9 cellular contexts compared by ENCODE assay signal in genomic region chr10:45418417-45418858, GRCh38. TPM values are rescaled to one million over a fixed set of nuclear protein-coding genes. Genes with fewer than 3 reads are reported as not detected.
DNase-seq lines count a peak whose midpoint lies in the region; ATAC-seq and TF ChIP-seq lines count a peak whose summit lies in the region.
"Had no signal": no experiment of that assay in that cellular context is flagged by ENCODE, and none has a peak within 500 bp of the region (broad histone marks: within the 10 kb centered on the region; RNA-seq: fewer than 3 reads in every experiment).

No MANE protein-coding gene starts in this region.

- H3K27me3 ChIP-seq in upper lobe of left lung, result no peaks in the 10 kb centered on the region
- H3K27me3 ChIP-seq: ovary had no signal

- H3K36me3 Mint-ChIP-seq in activated naive CD4-positive, alpha-beta T cell treated with anti-CD3 and anti-CD28 coated beads for 36 hours (ENCODE audit: low read depth), result no peaks in the 10 kb centered on the region
- peaks cover 22% of the 10 kb centered on the region for H3K36me3 Mint-ChIP-seq in memory B cell

- TF ChIP-seq EP300 in upper lobe of left lung (IDR thresholded peaks at IDR 0.05), result no peak

- no peaks in the 10 kb centered on the region for H3K9me3 Mint-ChIP-seq in activated naive CD4-positive, alpha-beta T cell treated with anti-CD3 and anti-CD28 coated beads for 36 hours
- peaks cover 2% of the 10 kb centered on the region for H3K9me3 Mint-ChIP-seq in memory B cell

- H3K4me1 Mint-ChIP-seq in activated naive CD4-positive, alpha-beta T cell treated with anti-CD3 and anti-CD28 coated beads for 36 hours (ENCODE audit: low read depth), result peaks cover 36% of the 10 kb centered on the region
- peaks cover 53% of the 10 kb centered on the region for H3K4me1 Mint-ChIP-seq in memory B cell

- TF ChIP-seq POLR2A in upper lobe of left lung (IDR thresholded peaks at IDR 0.05), result no peak

- no peaks in the 10 kb centered on the region for H3K36me3 ChIP-seq in upper lobe of left lung
- H3K36me3 ChIP-seq: ovary had no signal

- intact Hi-C loops in activated naive CD4-positive, alpha-beta T cell treated with anti-CD3 and anti-CD28 coated beads for 36 hours (cut with micrococcal nuclease), result loop anchor here (5.0 to 10.0 kb wide), 3 partner anchors 46 to 414 kb away; partner anchors contain the start of genes ALOX5 and ZNF22
- intact Hi-C loops in sciatic nerve (cut with DNase I), result no loop called here

- ATAC-seq in memory B cell (ENCODE audit: low read depth) (peak; percentile 1), upper lobe of left lung (ENCODE audit: low FRiP score in 2 of 2) (peak in 1 of 2 donors; percentile 11), sciatic nerve (no peak)
- ATAC-seq in activated CD4-positive, CD25-positive, alpha-beta regulatory T cell treated with anti-CD3 and anti-CD28 coated beads, Interleukin-2, amount 50 U/mL, for 24 hours, result no peak

- H3K4me3 Mint-ChIP-seq in activated naive CD4-positive, alpha-beta T cell treated with anti-CD3 and anti-CD28 coated beads for 36 hours, result peak overlapping the region; percentile 86
- peak overlapping the region; percentile 93 for H3K4me3 Mint-ChIP-seq in memory B cell

- no peaks in the 10 kb centered on the region for H3K9me3 ChIP-seq in upper lobe of left lung
- H3K9me3 ChIP-seq: ovary had no signal

- TF ChIP-seq CTCF in astrocyte of the cerebellum (IDR thresholded peaks at IDR 0.05; ENCODE audit: low read depth, low read length, missing control alignments), result no peak
- no peak for TF ChIP-seq CTCF in upper lobe of left lung (IDR thresholded peaks at IDR 0.05)

- peak overlapping the region; percentile 90 to 96 (median 94) for H3K27ac ChIP-seq in upper lobe of left lung

- DNase-seq in activated naive CD4-positive, alpha-beta T cell treated with anti-CD3 and anti-CD28 coated beads for 36 hours, result no peak
- no peak for DNase-seq in activated naive CD4-positive, alpha-beta T cell treated with anti-CD3 and anti-CD28 coated beads, Interleukin-2, amount 50 U/mL, for 16 hours
- no peak for DNase-seq in astrocyte of the cerebellum (ENCODE audit: low read depth)
- DNase-seq in memory B cell (ENCODE audit: low spot score in 2 of 2), result no peak
- DNase-seq in upper lobe of left lung, result no peak
- no peak for DNase-seq in sciatic nerve (ENCODE audit: low spot score)
- DNase-seq in NCI-H748 (lab: John Stamatoyannopoulos, UW; ENCODE audit: unreplicated experiment), result no peak

- CTCF ChIA-PET in activated naive CD4-positive, alpha-beta T cell treated with anti-CD3 and anti-CD28 coated beads for 36 hours (lab: Charles Lee), result interaction anchor here (1.2 kb wide), 1 partner anchor 168 kb away, joined by 3 read pairs; no protein-coding TSS in a partner anchor

- H3K4me1 ChIP-seq in upper lobe of left lung, result peaks cover 34 to 42% (median 36%) of the 10 kb centered on the region in 4 donors

- 40 to 50% methylated on average over 8 to 15 of the region's 15 CpGs for WGBS in upper lobe of left lung, 2 donors

- peak overlapping the region; percentile 46 for H3K4me3 ChIP-seq in astrocyte of the cerebellum (ENCODE audit: low read depth, low read length)
- H3K4me3 ChIP-seq in upper lobe of left lung, result peak overlapping the region; percentile 48 to 59 (median 51)

- peak overlapping the region; percentile 77 for H3K27ac Mint-ChIP-seq in activated naive CD4-positive, alpha-beta T cell treated with anti-CD3 and anti-CD28 coated beads for 36 hours
- peak overlapping the region; percentile 96 for H3K27ac Mint-ChIP-seq in memory B cell

- in situ Hi-C loops in astrocyte of the cerebellum (cut with HindIII; ENCODE audit: low sequenced_read_pairs), result no loop called here

- H3K27me3 Mint-ChIP-seq in activated naive CD4-positive, alpha-beta T cell treated with anti-CD3 and anti-CD28 coated beads for 36 hours (ENCODE audit: low read depth), result no peaks in the 10 kb centered on the region
- H3K27me3 Mint-ChIP-seq in memory B cell, result no peaks in the 10 kb centered on the region

RNA-seq across cellular contexts. Expression of gene ALOX5, which starts 44.4 kb away (rescaled TPM):
- total RNA-seq in activated naive CD4-positive, alpha-beta T cell treated with anti-CD3 and anti-CD28 coated beads for 36 hours, result under 1 TPM; 0.14 to 0.17 TPM
- total RNA-seq in upper lobe of left lung, result 100 to 1,000 TPM; 113 to 686 (median 280) TPM
- 33.7 TPM for total RNA-seq in sciatic nerve

Comparison
In these comparisons a context has a peak if more than half of its experiments do, and no peak if none do; other contexts are left out.
1. RNA of gene ALOX5, which starts 44.4 kb away (total RNA-seq): 113 to 686 TPM in upper lobe of left lung and 33.7 TPM in sciatic nerve (single experiment); 0.14 to 0.17 TPM in activated naive CD4-positive, alpha-beta T cell treated with anti-CD3 and anti-CD28 coated beads for 36 hours; every median in the first group is over 10 times any median in the second.